ENCODE assay signal across 11 cellular contexts in the genomic region with DNA sequence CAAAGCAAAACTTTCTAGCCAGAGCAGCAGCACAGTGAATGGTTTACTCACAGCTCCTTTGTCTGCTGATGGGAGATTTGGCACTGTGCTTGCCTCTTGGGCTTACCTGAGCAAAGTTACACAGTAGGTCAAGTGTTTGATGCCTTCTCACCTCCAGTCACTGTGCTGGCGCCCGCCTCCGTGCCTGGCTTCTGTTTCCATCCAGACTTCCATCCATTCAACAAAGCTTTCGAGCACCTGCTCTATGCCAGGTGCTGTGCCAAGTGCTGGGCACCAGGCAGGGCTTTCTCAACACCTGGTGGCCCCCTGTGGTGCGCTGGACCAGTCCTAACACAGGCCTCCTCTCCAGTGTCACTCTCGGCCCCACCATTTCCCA.
A peak's percentile ranks its signal among the peaks of the same experiment; 100 is the strongest.
DNase-seq lines count a peak whose midpoint lies in the region; ATAC-seq and TF ChIP-seq lines count a peak whose summit lies in the region.
"Had no signal": no experiment of that assay in that cellular context is flagged by ENCODE, and none has a peak within 500 bp of the region (broad histone marks: within the 10 kb centered on the region; RNA-seq: fewer than 3 reads in every experiment).

No MANE protein-coding gene starts in this region.

- TF ChIP-seq POLR2A in sigmoid colon (IDR thresholded peaks at IDR 0.05), result no peak
- TF ChIP-seq POLR2A in adrenal gland (IDR thresholded peaks at IDR 0.05), result no peak

- H3K9me3 ChIP-seq in sigmoid colon, result no peaks in the 10 kb centered on the region
- H3K9me3 ChIP-seq in adrenal gland (replicated peaks in 1 of 3), result no peaks in the 10 kb centered on the region

- TF ChIP-seq EP300 in sigmoid colon (IDR thresholded peaks at IDR 0.05), result no peak

- H3K4me1 ChIP-seq in sigmoid colon, result peaks cover 0 to 19% (median 12%) of the 10 kb centered on the region in 4 donors
- peaks cover 0 to 10% of the 10 kb centered on the region in 2 donors for H3K4me1 ChIP-seq in adrenal gland (replicated peaks in 1 of 2)

- H3K27ac ChIP-seq in sigmoid colon, result peak overlapping the region in 3 of 4 donors; percentile 35 to 83 (median 64)
- H3K27ac ChIP-seq in adrenal gland, result peak overlapping the region in 2 of 5 donors; percentile 27 to 73

- H3K4me3 ChIP-seq in sigmoid colon, result no peak overlapping the region
- no peak overlapping the region for H3K4me3 ChIP-seq in adrenal gland

- H3K27me3 ChIP-seq in sigmoid colon (no peaks in the 10 kb centered on the region), adrenal gland (no peaks in the 10 kb centered on the region)

- no peaks in the 10 kb centered on the region for H3K9me3 Mint-ChIP-seq in activated CD4-positive, alpha-beta memory T cell treated with anti-CD3 and anti-CD28 coated beads, Interleukin-2, amount 10 ng/mL, durations not matched to agents 7 days and 5 days

- H3K36me3 ChIP-seq in sigmoid colon (no peaks in the 10 kb centered on the region), adrenal gland (replicated peaks in 1 of 2) (no peaks in the 10 kb centered on the region)

- H3K27me3 Mint-ChIP-seq in activated CD4-positive, alpha-beta memory T cell treated with anti-CD3 and anti-CD28 coated beads, Interleukin-2, amount 10 ng/mL, durations not matched to agents 7 days and 5 days, result peaks cover 2% of the 10 kb centered on the region

- no peaks in the 10 kb centered on the region for H3K4me1 Mint-ChIP-seq in activated CD4-positive, alpha-beta memory T cell treated with anti-CD3 and anti-CD28 coated beads, Interleukin-2, amount 10 ng/mL, durations not matched to agents 7 days and 5 days

- H3K4me3 Mint-ChIP-seq in activated CD4-positive, alpha-beta memory T cell treated with anti-CD3 and anti-CD28 coated beads, Interleukin-2, amount 10 ng/mL, durations not matched to agents 7 days and 5 days, result no peak overlapping the region

- POLR2A ChIA-PET in activated CD4-positive, alpha-beta memory T cell treated with anti-CD3 and anti-CD28 coated beads, Interleukin-2, amount 10 ng/mL, durations not matched to agents 7 days and 5 days (lab: Charles Lee), result no interaction called here

- no peaks in the 10 kb centered on the region for H3K36me3 Mint-ChIP-seq in activated CD4-positive, alpha-beta memory T cell treated with anti-CD3 and anti-CD28 coated beads, Interleukin-2, amount 10 ng/mL, durations not matched to agents 7 days and 5 days (ENCODE audit: low read depth)

- no peak overlapping the region for H3K27ac Mint-ChIP-seq in activated CD4-positive, alpha-beta memory T cell treated with anti-CD3 and anti-CD28 coated beads, Interleukin-2, amount 10 ng/mL, durations not matched to agents 7 days and 5 days

- TF ChIP-seq CTCF in sigmoid colon (IDR thresholded peaks at IDR 0.05) (no peak), adrenal gland (IDR thresholded peaks at IDR 0.05) (no peak)

- DNase-seq in DMS79 treated with DMSO at 0.1 percent for 48 hours (lab: John Stamatoyannopoulos, UW), result peak; percentile 91
- peak; percentile 97 for DNase-seq in NCI-H345 treated with DMSO at 0.1 percent for 48 hours (lab: John Stamatoyannopoulos, UW; ENCODE audit: unreplicated experiment)
- peak; percentile 57 for DNase-seq in left ventricle myocardium superior
- DNase-seq in sigmoid colon, result no peak
- DNase-seq in adrenal gland, result no peak
- no peak for DNase-seq in activated CD4-positive, CD25-positive, alpha-beta regulatory T cell treated with anti-CD3 and anti-CD28 coated beads, Interleukin-2, amount 50 U/mL, for 72 hours
- no peak for DNase-seq in SKM-1 (lab: John Stamatoyannopoulos, UW; ENCODE audit: unreplicated experiment)
- no peak for DNase-seq in activated CD4-positive, alpha-beta memory T cell treated with anti-CD3 and anti-CD28 coated beads, Interleukin-2, amount 10 ng/mL, durations not matched to agents 7 days and 5 days
- DNase-seq: activated CD4-positive, alpha-beta T cell treated with anti-CD3 and anti-CD28 coated beads for 4 hours; DND-41; GOT3 had no signal

- peak; percentile 3 for ATAC-seq in left ventricle myocardium superior

- WGBS in sigmoid colon, 2 donors, result 63 to 85% methylated on average over 6 of the region's 6 CpGs
- 95 to 96% (median 96%) methylated on average over 6 of the region's 6 CpGs for WGBS in adrenal gland, 4 donors

- intact Hi-C loops in left ventricle myocardium superior (cut with micrococcal nuclease) (loop anchor here (5.0 kb wide), 1 partner anchor 54 kb away; no protein-coding TSS in a partner anchor), sigmoid colon (cut with DNase I) (no loop called here), adrenal gland (cut with DNase I) (loop anchor here in 1 of 2 donors (5.0 kb wide), 1 partner anchor 101 kb away; no protein-coding TSS in a partner anchor)

- CTCF ChIA-PET in activated CD4-positive, alpha-beta memory T cell treated with anti-CD3 and anti-CD28 coated beads, Interleukin-2, amount 10 ng/mL, durations not matched to agents 7 days and 5 days (lab: Charles Lee), result no interaction called here

Comparison
In these comparisons a context has a peak if more than half of its experiments do, and no peak if none do; other contexts are left out.
1. DNase-seq: peak in DMS79 treated with DMSO at 0.1 percent for 48 hours (single experiment), NCI-H345 treated with DMSO at 0.1 percent for 48 hours (single experiment) and left ventricle myocardium superior (single experiment); none in sigmoid colon (single experiment), adrenal gland (0 of 7), activated CD4-positive, CD25-positive, alpha-beta regulatory T cell treated with anti-CD3 and anti-CD28 coated beads, Interleukin-2, amount 50 U/mL, for 72 hours (single experiment), SKM-1 (single experiment) and activated CD4-positive, alpha-beta memory T cell treated with anti-CD3 and anti-CD28 coated beads, Interleukin-2, amount 10 ng/mL, durations not matched to agents 7 days and 5 days (single experiment).